ENCODE assay signal across 8 cellular contexts in genomic region chr1:2391385-2392070, GRCh38. TPM values are rescaled to one million over a fixed set of nuclear protein-coding genes. Genes with fewer than 3 reads are reported as not detected.
DNase-seq lines count a peak whose midpoint lies in the region; FAIRE-seq and TF ChIP-seq lines count a peak whose summit lies in the region.

Gene MORN1, minus strand, starts transcription at chr1:2391554. Its CDS starts 21 bp downstream, at chr1:2391533.
Gene RER1, plus strand, starts transcription at chr1:2391841. Its CDS starts 3,950 bp downstream, at chr1:2395791.

- H3K4me1 ChIP-seq in neuron (ENCODE audit: insufficient read depth, low read length) = peaks cover 24% of the 10 kb centered on the region

- TF ChIP-seq CTCF in HFFc6 (IDR thresholded peaks at IDR 0.05) = no peak

- H3K4me1 Mint-ChIP-seq in HFFc6 (ENCODE audit: low read depth) = peaks cover 36% of the 10 kb centered on the region
- H3K4me1 Mint-ChIP-seq in activated naive CD4-positive, alpha-beta T cell treated with anti-CD3 and anti-CD28 coated beads, Interleukin-2, amount 10 ng/mL, durations not matched to agents 7 days and 5 days = peaks cover 43% of the 10 kb centered on the region

- peak within 1 kb of the TSS; percentile 96 for H3K4me3 Mint-ChIP-seq in HFFc6
- peak within 1 kb of the TSS; percentile 81 for H3K4me3 Mint-ChIP-seq in activated naive CD4-positive, alpha-beta T cell treated with anti-CD3 and anti-CD28 coated beads, Interleukin-2, amount 10 ng/mL, durations not matched to agents 7 days and 5 days

- H3K27ac Mint-ChIP-seq in HFFc6 = peak within 1 kb of the TSS; percentile 87
- H3K27ac Mint-ChIP-seq in activated naive CD4-positive, alpha-beta T cell treated with anti-CD3 and anti-CD28 coated beads, Interleukin-2, amount 10 ng/mL, durations not matched to agents 7 days and 5 days = peak within 1 kb of the TSS; percentile 88

- FAIRE-seq in frontal cortex (lab: Jason Lieb, UNC) = peak; percentile 61

- H3K27me3 Mint-ChIP-seq in HFFc6 (ENCODE audit: insufficient read depth) = peaks cover 5% of the 10 kb centered on the region
- no peaks in the 10 kb centered on the region for H3K27me3 Mint-ChIP-seq in activated naive CD4-positive, alpha-beta T cell treated with anti-CD3 and anti-CD28 coated beads, Interleukin-2, amount 10 ng/mL, durations not matched to agents 7 days and 5 days

- in situ Hi-C loops in SK-MEL-5 (cut with HindIII; ENCODE audit: low pct_unique_long_range_greater_than_20kb, low sequenced_read_pairs) = no loop called here

- DNase-seq in GM04504 (ENCODE audit: low read depth) (peak; percentile 97), HFFc6 (peak; percentile 98), NAMALWA (ENCODE audit: low spot score) (peak; percentile 100), SK-MEL-5 (ENCODE audit: low read depth, low spot score) (peak; percentile 97), frontal cortex (ENCODE audit: low spot score in 2 of 2) (peak; percentile 99 to 100), stromal cell of bone marrow (ENCODE audit: low read depth) (peak; percentile 98)
- DNase-seq in activated naive CD4-positive, alpha-beta T cell treated with anti-CD3 and anti-CD28 coated beads, Interleukin-2, amount 10 ng/mL, durations not matched to agents 7 days and 5 days = peak; percentile 99

- peaks cover 48% of the 10 kb centered on the region for H3K36me3 ChIP-seq in neuron (ENCODE audit: insufficient read depth, low read length)

- H3K4me3 ChIP-seq in neuron (ENCODE audit: low read length) = peak within 1 kb of the TSS; percentile 86

- H3K9me3 Mint-ChIP-seq in HFFc6 = no peaks in the 10 kb centered on the region
- H3K9me3 Mint-ChIP-seq in activated naive CD4-positive, alpha-beta T cell treated with anti-CD3 and anti-CD28 coated beads, Interleukin-2, amount 10 ng/mL, durations not matched to agents 7 days and 5 days = no peaks in the 10 kb centered on the region

- H3K36me3 Mint-ChIP-seq in HFFc6 (ENCODE audit: low read depth) = peaks cover 26% of the 10 kb centered on the region
- H3K36me3 Mint-ChIP-seq in activated naive CD4-positive, alpha-beta T cell treated with anti-CD3 and anti-CD28 coated beads, Interleukin-2, amount 10 ng/mL, durations not matched to agents 7 days and 5 days = peaks cover 28% of the 10 kb centered on the region

- no peaks in the 10 kb centered on the region for H3K27me3 ChIP-seq in neuron (ENCODE audit: insufficient read depth, low read length)

- peak within 1 kb of the TSS; percentile 33 for H2AFZ ChIP-seq in neuron (ENCODE audit: low read depth, low read length)

- CTCF ChIA-PET in activated naive CD4-positive, alpha-beta T cell treated with anti-CD3 and anti-CD28 coated beads, Interleukin-2, amount 10 ng/mL, durations not matched to agents 7 days and 5 days (lab: Charles Lee) = interaction anchor here (0.9 to 3.9 kb wide), 4 partner anchors 10 to 196 kb away, joined by 3 to 22 read pairs (median 11); partner anchors contain the start of gene FAAP20

- no peaks in the 10 kb centered on the region for H3K9me3 ChIP-seq in neuron (ENCODE audit: low read length)

RNA-seq across cellular contexts. Expression of gene MORN1, which starts in this region (rescaled TPM):
- 1 to 10 TPM; 5.3 to 8.9 (median 6.9) TPM for total RNA-seq in HFFc6 (2021; fragmentation: NEBNext Ultra II Directional; extraction: Animal tissue kit (Norgen Biotek cat#: 25700))
- 11.3 and 17.8 TPM in 2 replicates for total RNA-seq in SK-MEL-5 (2014; rRNA removed; shearing (Covaris generic))
- 14.5 and 18.2 TPM in 2 replicates for polyA plus RNA-seq in SK-MEL-5 (2015; cell fraction: cytosol; rRNA removed)
- 42.8 and 59.9 TPM in 2 replicates for polyA plus RNA-seq in SK-MEL-5 (2015; cell fraction: nucleus; rRNA removed)
- 11.0 TPM for total RNA-seq in frontal cortex

RNA-seq across cellular contexts. Expression of gene RER1, which starts in this region (rescaled TPM):
- total RNA-seq in HFFc6 (2021; fragmentation: NEBNext Ultra II Directional; extraction: Animal tissue kit (Norgen Biotek cat#: 25700)) = 100 to 1,000 TPM; 254 to 303 (median 283) TPM
- total RNA-seq in SK-MEL-5 (2014; rRNA removed; shearing (Covaris generic)) = 178 and 181 TPM in 2 replicates
- 176 and 232 TPM in 2 replicates for polyA plus RNA-seq in SK-MEL-5 (2015; cell fraction: cytosol; rRNA removed)
- polyA plus RNA-seq in SK-MEL-5 (2015; cell fraction: nucleus; rRNA removed) = 228 and 282 TPM in 2 replicates
- 29.8 TPM for total RNA-seq in frontal cortex

Comparison
In these comparisons a context has a peak if more than half of its experiments do, and no peak if none do; other contexts are left out.
1. Peak in every context shown above with its lines: DNase-seq and H3K4me3 ChIP-seq.